Comparison of ENCODE assay signal across 32 cellular contexts in the genomic region with DNA sequence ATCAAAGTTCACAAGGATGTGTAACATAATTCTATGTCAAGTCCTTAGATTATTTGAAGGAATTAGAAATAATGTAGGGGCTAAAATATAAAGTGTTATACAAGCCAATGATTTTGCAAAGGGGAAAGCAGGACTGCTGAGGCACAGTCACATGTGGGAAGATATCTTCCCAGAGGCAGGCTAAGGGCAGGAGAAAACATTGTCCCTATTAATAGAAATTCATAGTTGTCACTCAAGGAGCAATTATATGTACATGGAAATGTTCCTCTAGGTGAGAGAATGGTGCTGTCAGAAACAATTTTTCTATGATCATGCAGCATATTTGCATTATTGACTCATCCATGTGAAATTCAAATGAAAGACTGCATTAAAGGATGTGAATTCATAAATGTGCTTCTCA.
"Had no signal": no experiment of that assay in that cellular context is flagged by ENCODE, and none has a peak within 500 bp of the region (broad histone marks: within the 10 kb centered on the region; RNA-seq: fewer than 3 reads in every experiment).

No MANE protein-coding gene starts in this region.

- H3K4me3 ChIP-seq: MG63, Peyer's patch had no signal

- ATAC-seq: activated naive CD8-positive, alpha-beta T cell treated with anti-CD3 and anti-CD28 coated beads, Interleukin-2, amount 50 U/mL, for 24 hours; activated T-cell treated with anti-CD3 and anti-CD28 coated beads, Interleukin-2, amount 50 U/mL, for 4 hours; Right ventricle myocardium inferior had no signal

- H3K27me3 ChIP-seq: MG63, Peyer's patch had no signal

- H3K4me1 ChIP-seq: Peyer's patch had no signal

- H3K36me3 ChIP-seq: MG63, Peyer's patch had no signal

- H3K27ac ChIP-seq: Peyer's patch, RWPE1, VCaP had no signal

- H3K9me3 ChIP-seq: MG63, Peyer's patch had no signal

- DNase-seq: activated B cell treated with CpG ODN at 0.5 μM for 24 hours; activated CD4-positive, alpha-beta memory T cell treated with anti-CD3 and anti-CD28 coated beads for 36 hours; activated CD4-positive, alpha-beta T cell treated with anti-CD3 and anti-CD28 coated beads for 4 hours; activated CD4-positive, alpha-beta T cell treated with anti-CD3 and anti-CD28 coated beads, Interleukin-2, amount 50 U/mL, for 1 hour; activated CD4-positive, CD25-positive, alpha-beta regulatory T cell treated with anti-CD3 and anti-CD28 coated beads, Interleukin-2, amount 50 U/mL, for 72 hours; activated CD8-positive, alpha-beta memory T cell treated with anti-CD3 and anti-CD28 coated beads, Interleukin-2, amount 50 U/mL, for 4 hours; activated gamma-delta T cell treated with Interleukin-2 at 50 U/mL for 16 hours; activated naive CD4-positive, alpha-beta T cell treated with anti-CD3 and anti-CD28 coated beads, Interleukin-2, amount 10 ng/mL, durations not matched to agents 7 days and 5 days; activated naive CD8-positive, alpha-beta T cell treated with anti-CD3 and anti-CD28 coated beads, Interleukin-2, amount 50 U/mL, for 24 hours; activated T-cell treated with anti-CD3 and anti-CD28 coated beads for 4 hours; activated T-cell treated with anti-CD3 and anti-CD28 coated beads, Interleukin-2, amount 50 U/mL, for 4 hours; anterior cingulate cortex; Kasumi-1; KG1; MG63; NCI-H1048; NCI-H1105 treated with DMSO at 0.1 percent for 48 hours; NCI-H1436; NCI-H1694; NCI-H1930; NCI-H2081 treated with DMSO at 0.1 percent for 48 hours; NCI-H345; NCI-H524 treated with DMSO at 0.1 percent for 48 hours; Peyer's patch; SIG-M5; SW 1271; T-helper 1 cell; T-helper 2 cell; T-helper 9 cell had no signal
